ENCODE assay signal across 24 cellular contexts in the genomic region with DNA sequence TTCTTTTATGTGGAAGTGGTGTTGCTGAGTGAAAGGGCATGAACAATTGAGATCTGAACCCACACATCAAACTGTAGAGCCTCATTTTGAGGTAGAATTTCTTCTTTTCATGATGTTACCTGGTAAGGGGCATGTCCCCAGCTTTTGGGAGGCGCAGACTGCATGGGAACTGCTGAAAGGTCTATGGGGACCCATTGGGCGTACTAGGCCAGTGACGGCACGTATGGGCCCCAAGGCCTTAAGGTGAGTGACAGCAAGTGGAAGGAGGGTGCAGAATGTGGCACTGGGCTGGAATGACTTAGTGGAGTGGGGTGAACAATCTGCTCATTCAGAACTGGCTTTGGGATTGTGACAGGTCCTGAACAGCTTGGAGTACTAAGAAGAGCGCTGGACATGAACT.
"Had no signal": no experiment of that assay in that cellular context is flagged by ENCODE, and none has a peak within 500 bp of the region (broad histone marks: within the 10 kb centered on the region; RNA-seq: fewer than 3 reads in every experiment).

No MANE protein-coding gene starts in this region.

- ATAC-seq: lower lobe of right lung; natural killer cell; pancreas; right lobe of liver; stimulated activated naive B cell treated with anti-CD40 and anti-IgM and Interleukin-4, amounts not matched to agents 10 μg/mL and 1 μg/mL and 100 μg/mL, for 72 hours; stimulated activated naive CD8-positive, alpha-beta T cell treated with anti-CD3 and anti-CD28 coated beads, Interleukin-15, Interleukin-2, amounts not matched to agents 100 U/mL and 50 U/mL, for 24 hours had no signal

- H3K9me3 ChIP-seq: lower lobe of right lung, pancreas, prostate gland, right lobe of liver, stomach, testis, thyroid gland, transverse colon, upper lobe of left lung had no signal

- H3K4me3 ChIP-seq: heart left ventricle, lower lobe of right lung, pancreas, prostate gland, right lobe of liver, skin epidermis, stomach, testis, thyroid gland, transverse colon, upper lobe of left lung had no signal

- H3K27me3 ChIP-seq: heart left ventricle, pancreas, right lobe of liver, stomach, testis, thyroid gland, transverse colon, upper lobe of left lung had no signal

- H3K4me1 ChIP-seq: lower lobe of right lung, pancreas, prostate gland, right lobe of liver, stomach, testis, thyroid gland, transverse colon, upper lobe of left lung had no signal

- H3K36me3 ChIP-seq: heart left ventricle, lower lobe of right lung, pancreas, prostate gland, right lobe of liver, stomach, thyroid gland, transverse colon, upper lobe of left lung had no signal

- H3K27ac ChIP-seq: lower lobe of right lung, pancreas, prostate gland, right lobe of liver, skin epidermis, stomach, testis, thyroid gland, transverse colon, upper lobe of left lung had no signal

- DNase-seq: glutamatergic neuron; immature natural killer cell; kidney; lower lobe of right lung; mesendoderm; naive B cell; natural killer cell; nephron progenitor cell; pancreas; right lobe of liver; stimulated activated CD4-positive, alpha-beta T cell treated with anti-CD3 and anti-CD28 coated beads, Interleukin-12 subunit alpha, Interleukin-12 subunit beta, amount 100 ng/mL, for 4 hours; stimulated activated CD4-positive, alpha-beta T cell treated with anti-CD3 and anti-CD28 coated beads, Interleukin-15, amount 100 ng/mL, for 24 hours; stimulated activated CD4-positive, alpha-beta T cell treated with anti-CD3 and anti-CD28 coated beads, Interleukin-2, amount 100 ng/mL, for 24 hours; stimulated activated CD4-positive, alpha-beta T cell treated with anti-CD3 and anti-CD28 coated beads, Interleukin-4, amount 100 ng/mL, for 1 hour; stimulated activated naive B cell treated with anti-CD40 and anti-IgM and Interleukin-4, amounts not matched to agents 10 μg/mL and 1 μg/mL and 100 μg/mL, for 72 hours; stimulated activated naive CD8-positive, alpha-beta T cell treated with anti-CD3 and anti-CD28 coated beads, Interleukin-15, Interleukin-2, amounts not matched to agents 100 U/mL and 50 U/mL, for 24 hours; stomach; testis; thyroid gland; transverse colon; upper lobe of left lung had no signal
